In genomic region chr1:67211589-67212563, GRCh38 we compare ENCODE assay signal across 9 cellular contexts. TPM values are rescaled to one million over a fixed set of nuclear protein-coding genes. Genes with fewer than 3 reads are reported as not detected.
DNase-seq lines count a peak whose midpoint lies in the region; ATAC-seq, FAIRE-seq and TF ChIP-seq lines count a peak whose summit lies in the region.
"Had no signal": no experiment of that assay in that cellular context is flagged by ENCODE, and none has a peak within 500 bp of the region (broad histone marks: within the 10 kb centered on the region; RNA-seq: fewer than 3 reads in every experiment).

No MANE protein-coding gene starts in this region.

- H3K27ac ChIP-seq in esophagus squamous epithelium = no peak overlapping the region
- no peak overlapping the region for H3K27ac ChIP-seq in spleen

- POLR2A ChIA-PET in activated CD4-positive, alpha-beta memory T cell treated with anti-CD3 and anti-CD28 coated beads for 36 hours (lab: Charles Lee) = interaction anchor here (0.6 to 3.4 kb wide), 10 partner anchors 16 to 218 kb away, joined by 3 to 14 read pairs (median 4); partner anchors contain the start of genes IL23R, SERBP1 and SLC35D1

- CTCF ChIA-PET in activated CD4-positive, alpha-beta memory T cell treated with anti-CD3 and anti-CD28 coated beads for 36 hours (lab: Charles Lee) = interaction anchor here (0.6 to 8.2 kb wide), 60 partner anchors 9 to 1078 kb away, joined by 3 to 173 read pairs (median 5); partner anchors contain the start of genes C1orf141, IL23R and SLC35D1

- DNase-seq in Ammon's horn (ENCODE audit: low spot score) (peak; percentile 11), GM18507 (ENCODE audit: extremely low spot score, insufficient read length, low read depth) (no peak), NCI-H2029 treated with DMSO at 0.1 percent for 48 hours (lab: John Stamatoyannopoulos, UW) (peak; percentile 32), esophagus squamous epithelium (lab: John Stamatoyannopoulos, UW) (no peak), spleen (no peak), lower leg skin (ENCODE audit: low spot score in 2 of 2) (no peak)
- DNase-seq in activated CD4-positive, alpha-beta memory T cell treated with anti-CD3 and anti-CD28 coated beads for 36 hours = peak; percentile 55

- peaks cover 0 to 28% (median 0%) of the 10 kb centered on the region in 3 donors for H3K4me1 ChIP-seq in esophagus squamous epithelium
- H3K4me1 ChIP-seq in spleen = no peaks in the 10 kb centered on the region

- no peaks in the 10 kb centered on the region for H3K27me3 Mint-ChIP-seq in activated CD4-positive, alpha-beta memory T cell treated with anti-CD3 and anti-CD28 coated beads for 36 hours
- H3K27me3 Mint-ChIP-seq: memory B cell had no signal

- H3K36me3 Mint-ChIP-seq in activated CD4-positive, alpha-beta memory T cell treated with anti-CD3 and anti-CD28 coated beads for 36 hours = peaks cover 16% of the 10 kb centered on the region
- H3K36me3 Mint-ChIP-seq: memory B cell had no signal

- FAIRE-seq in GM18507 (lab: Jason Lieb, UNC) = peak; percentile 93

- H3K36me3 ChIP-seq in esophagus squamous epithelium = no peaks in the 10 kb centered on the region
- no peaks in the 10 kb centered on the region for H3K36me3 ChIP-seq in spleen

- no peak for ATAC-seq in HG03342 (IDR thresholded peaks at IDR 0.05; ENCODE audit: unreplicated experiment)

- H3K9me3 ChIP-seq in esophagus squamous epithelium (no peaks in the 10 kb centered on the region), spleen (no peaks in the 10 kb centered on the region)

- no peak overlapping the region for H3K4me3 Mint-ChIP-seq in activated CD4-positive, alpha-beta memory T cell treated with anti-CD3 and anti-CD28 coated beads for 36 hours
- H3K4me3 Mint-ChIP-seq: memory B cell had no signal

- TF ChIP-seq POLR2A in esophagus squamous epithelium (IDR thresholded peaks at IDR 0.05) = no peak
- no peak for TF ChIP-seq POLR2A in spleen (IDR thresholded peaks at IDR 0.05)
- no peak for TF ChIP-seq POLR2A in lower leg skin (IDR thresholded peaks at IDR 0.05)

- intact Hi-C loops in activated CD4-positive, alpha-beta memory T cell treated with anti-CD3 and anti-CD28 coated beads for 36 hours (cut with micrococcal nuclease) = loop anchor here (1.0 to 5.0 kb wide), 7 partner anchors 18 to 445 kb away; partner anchors contain the start of gene SLC35D1
- intact Hi-C loops in esophagus squamous epithelium (cut with DNase I) = loop anchor here (10.0 kb wide), 1 partner anchor 293 kb away; no protein-coding TSS in a partner anchor
- intact Hi-C loops in spleen (cut with DNase I; ENCODE audit: low total_unique reads) = loop anchor here (5.0 kb wide), 1 partner anchor 450 kb away; no protein-coding TSS in a partner anchor
- intact Hi-C loops in lower leg skin (cut with DNase I; ENCODE audit: low total_unique reads) = no loop called here

- 31 to 35% methylated on average over 4 of the region's 4 CpGs for WGBS in esophagus squamous epithelium, 2 donors
- WGBS in spleen, 5 donors = 56 to 69% (median 59%) methylated on average over 4 of the region's 4 CpGs
- WGBS in lower leg skin, 2 donors = 49 to 51% methylated on average over 4 of the region's 4 CpGs

- H3K27me3 ChIP-seq in esophagus squamous epithelium = no peaks in the 10 kb centered on the region
- H3K27me3 ChIP-seq in spleen (replicated peaks in 1 of 7) = no peaks in the 10 kb centered on the region

- H3K4me3 ChIP-seq in esophagus squamous epithelium = no peak overlapping the region
- no peak overlapping the region for H3K4me3 ChIP-seq in spleen
- H3K4me3 ChIP-seq in lower leg skin (ENCODE audit: low read depth, poor library complexity, severe bottlenecking) = no peak overlapping the region

- peak overlapping the region; percentile 71 for H3K27ac Mint-ChIP-seq in activated CD4-positive, alpha-beta memory T cell treated with anti-CD3 and anti-CD28 coated beads for 36 hours
- H3K27ac Mint-ChIP-seq: memory B cell had no signal

- TF ChIP-seq CTCF in esophagus squamous epithelium (IDR thresholded peaks at IDR 0.05) (peak in 5 of 6 experiments; percentile 50 to 65 (median 59)), spleen (IDR thresholded peaks at IDR 0.05 in 8 of 11, conservative IDR thresholded peaks at IDR 0.05 in 3 of 11) (peak in 9 of 11 experiments; percentile 22 to 65 (median 53)), lower leg skin (IDR thresholded peaks at IDR 0.05) (no peak)

- no peaks in the 10 kb centered on the region for H3K9me3 Mint-ChIP-seq in activated CD4-positive, alpha-beta memory T cell treated with anti-CD3 and anti-CD28 coated beads for 36 hours
- H3K9me3 Mint-ChIP-seq: memory B cell had no signal

- peaks cover 43% of the 10 kb centered on the region for H3K4me1 Mint-ChIP-seq in activated CD4-positive, alpha-beta memory T cell treated with anti-CD3 and anti-CD28 coated beads for 36 hours (ENCODE audit: low read depth)

RNA-seq across cellular contexts. Expression of gene IL23R, which starts 45.6 kb away (rescaled TPM):
- 10 to 100 TPM; 16.8 to 17.7 TPM for total RNA-seq in activated CD4-positive, alpha-beta memory T cell treated with anti-CD3 and anti-CD28 coated beads for 36 hours
- total RNA-seq in esophagus squamous epithelium (under 1 TPM in 2 of 4 donors, not detected in 2; under 0.01 to 0.22 TPM), spleen (1 to 10 TPM in 3 of 7 donors, under 1 TPM in 3, not detected in 1; 0.38 to 1.2 (median 0.86) TPM), lower leg skin (not detected)
- polyA plus RNA-seq in spleen = under 1 TPM in 2 of 3 donors, not detected in 1; 0.07 to 0.08 TPM

Comparison
In these comparisons a context has a peak if more than half of its experiments do, and no peak if none do; other contexts are left out.
1. DNase-seq: peak in Ammon's horn (single experiment), NCI-H2029 treated with DMSO at 0.1 percent for 48 hours (single experiment) and activated CD4-positive, alpha-beta memory T cell treated with anti-CD3 and anti-CD28 coated beads for 36 hours (single experiment); none in GM18507 (single experiment), esophagus squamous epithelium (single experiment), spleen (single experiment) and lower leg skin (0 of 2).
2. CTCF ChIP-seq: peak in esophagus squamous epithelium (5 of 6) and spleen (9 of 11); none in lower leg skin (0 of 3).
3. RNA of gene IL23R, which starts 45.6 kb away (total RNA-seq): 16.8 to 17.7 TPM in activated CD4-positive, alpha-beta memory T cell treated with anti-CD3 and anti-CD28 coated beads for 36 hours; 0.38 to 1.2 TPM in spleen, under 0.01 to 0.22 TPM in esophagus squamous epithelium and not detected in lower leg skin; every median in the first group is over 4 times any median in the second.